In genomic region chr7:102572320-102573245, GRCh38 we compare ENCODE assay signal across 8 cellular contexts. TPM values are rescaled to one million over a fixed set of nuclear protein-coding genes. Genes with fewer than 3 reads are reported as not detected.
A peak's percentile ranks its signal among the peaks of the same experiment; 100 is the strongest.
DNase-seq lines count a peak whose midpoint lies in the region; ATAC-seq and TF ChIP-seq lines count a peak whose summit lies in the region.
"Not testable (repeated sequence)": the region's sequence is repeated elsewhere in the genome, so short reads cannot be mapped to it uniquely, and the experiment has no call there.

POLR2J3 (minus strand) TSS chr7:102572583; CDS start chr7:102572521, 62 bp downstream.

- H3K9me2 ChIP-seq in DOHH2 (replicated peaks; ENCODE audit: control insufficient read depth, low read length) = not testable (repeated sequence)

- not testable (repeated sequence) for H4K20me1 ChIP-seq in DOHH2 (ENCODE audit: control insufficient read depth, insufficient read depth, low read depth, low read length)

- TF ChIP-seq CTCF in DOHH2 (IDR thresholded peaks at IDR 0.05; ENCODE audit: low read depth, low read length, poor library complexity, severe bottlenecking) (peak; percentile 49), cardiac muscle cell (IDR thresholded peaks at IDR 0.05; ENCODE audit: low read depth, low read length) (peak; percentile 30)

- not testable (repeated sequence) for H3K36me3 ChIP-seq in DOHH2 (ENCODE audit: control insufficient read depth, low read length); cardiac muscle cell

- H3K4me1 ChIP-seq in DOHH2 (ENCODE audit: control insufficient read depth, low read length); cardiac muscle cell (ENCODE audit: low read depth): not testable (repeated sequence)

- H3K4me2 ChIP-seq in DOHH2 (ENCODE audit: low read length) = peak within 1 kb of the TSS; percentile 58

- not testable (repeated sequence) for H3K9me3 ChIP-seq in DOHH2 (ENCODE audit: control insufficient read depth, insufficient read depth, low read length); cardiac muscle cell (ENCODE audit: low read depth)

- H3F3A ChIP-seq in DOHH2 (ENCODE audit: control insufficient read depth, insufficient read depth) = not testable (repeated sequence)

- ATAC-seq in GM21447 (IDR thresholded peaks at IDR 0.05; ENCODE audit: unreplicated experiment) = peak; percentile 96
- peak; percentile 93 for ATAC-seq in HG03469 (IDR thresholded peaks at IDR 0.05; ENCODE audit: unreplicated experiment)

- H3K27me3 ChIP-seq in DOHH2 (ENCODE audit: control insufficient read depth, low read length); cardiac muscle cell: not testable (repeated sequence)

- H3K4me3 ChIP-seq in DOHH2 (ENCODE audit: low read length) (peak within 1 kb of the TSS; percentile 76), cardiac muscle cell (peak within 1 kb of the TSS; percentile 52)

- H3K79me2 ChIP-seq in DOHH2 (ENCODE audit: control insufficient read depth, low read length) = not testable (repeated sequence)

- peak within 1 kb of the TSS; percentile 51 for H3K27ac ChIP-seq in DOHH2 (ENCODE audit: low read depth, low read length)
- peak within 1 kb of the TSS; percentile 40 for H3K27ac ChIP-seq in angular gyrus (ENCODE audit: low read depth, low read length)
- peak within 1 kb of the TSS; percentile 44 for H3K27ac ChIP-seq in cardiac muscle cell

- DNase-seq in T-helper 22 cell (ENCODE audit: low read depth) (peak; percentile 98), cardiac muscle cell (ENCODE audit: low read depth in 1 of 2, low spot score in 1 of 2) (peak; percentile 89 to 97), non-pigmented ciliary epithelial cell (ENCODE audit: low read depth) (peak; percentile 47)
- peak; percentile 95 to 100 for DNase-seq in stimulated activated CD8-positive, alpha-beta memory T cell treated with anti-CD3 and anti-CD28 coated beads, Interleukin-7, amount 100 ng/mL, for 1 hour (ENCODE audit: low read depth in 2 of 2)

RNA-seq across cellular contexts. Expression of gene POLR2J3, which starts in this region (rescaled TPM):
- 21.5 and 50.3 TPM in 2 replicates for total RNA-seq in cardiac muscle cell
- polyA plus RNA-seq in cardiac muscle cell = 152 and 153 TPM in 2 replicates

Comparison
In these comparisons a context has a peak if more than half of its experiments do, and no peak if none do; other contexts are left out.
1. Peak in every context shown above with its lines: DNase-seq, ATAC-seq, H3K4me3 ChIP-seq and H3K27ac ChIP-seq.
2. DNase-seq: peak in every context shown above with its lines; median percentile 98 in T-helper 22 cell; 98 in stimulated activated CD8-positive, alpha-beta memory T cell treated with anti-CD3 and anti-CD28 coated beads, Interleukin-7, amount 100 ng/mL, for 1 hour; 93 in cardiac muscle cell; 47 in non-pigmented ciliary epithelial cell.